In the genomic region with DNA sequence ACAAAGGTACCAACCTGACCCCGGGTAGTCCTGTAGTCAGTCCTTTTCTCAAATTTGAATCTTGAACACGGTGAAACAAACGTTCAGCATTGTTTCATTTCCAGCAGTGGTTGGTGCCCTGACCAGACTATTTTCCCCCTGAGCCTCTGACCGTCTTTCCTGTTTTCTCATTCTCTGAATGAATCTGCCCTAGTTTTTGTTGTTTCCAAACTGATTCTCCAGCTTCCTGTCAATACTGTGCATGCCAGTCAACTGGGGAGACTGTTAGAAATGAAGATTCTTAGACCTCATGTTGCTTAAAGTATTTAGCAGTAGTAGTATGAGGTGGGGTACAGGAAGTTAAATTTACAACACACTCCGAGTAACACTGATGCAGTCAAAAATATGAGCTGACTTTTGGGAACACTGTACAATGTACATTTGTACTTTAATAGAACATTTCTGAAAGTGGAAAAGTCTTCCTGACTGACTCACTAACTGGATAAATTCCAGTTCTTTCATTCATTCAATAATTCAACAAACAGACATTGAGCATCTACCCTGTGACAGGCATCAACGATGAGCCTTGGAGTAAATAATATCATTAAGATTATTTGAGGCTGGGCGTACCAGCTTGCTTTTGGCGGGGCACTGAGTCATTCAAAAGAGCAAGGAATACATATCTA, we compare ENCODE assay signal across 25 cellular contexts. TPM values are rescaled to one million over a fixed set of nuclear protein-coding genes. Genes with fewer than 3 reads are reported as not detected.
"Had no signal": no experiment of that assay in that cellular context is flagged by ENCODE, and none has a peak within 500 bp of the region (broad histone marks: within the 10 kb centered on the region; RNA-seq: fewer than 3 reads in every experiment).

No MANE protein-coding gene starts in this region.

- H3K4me3 ChIP-seq: esophagus squamous epithelium, left ventricle myocardium inferior, ovary, psoas muscle, right atrium auricular region, upper lobe of left lung had no signal

- H3K36me3 ChIP-seq: esophagus squamous epithelium, left ventricle myocardium inferior, neutrophil, ovary, right atrium auricular region, upper lobe of left lung had no signal

- H3K4me1 ChIP-seq: esophagus squamous epithelium, left ventricle myocardium inferior, psoas muscle, right atrium auricular region, upper lobe of left lung had no signal

- H3K27me3 Mint-ChIP-seq: activated CD4-positive, alpha-beta memory T cell treated with anti-CD3 and anti-CD28 coated beads, Interleukin-2, amount 10 ng/mL, durations not matched to agents 7 days and 5 days; activated naive CD4-positive, alpha-beta T cell treated with anti-CD3 and anti-CD28 coated beads, Interleukin-2, amount 10 ng/mL, durations not matched to agents 7 days and 5 days; memory B cell had no signal

- DNase-seq: activated CD4-positive, alpha-beta memory T cell treated with anti-CD3 and anti-CD28 coated beads, Interleukin-2, amount 10 ng/mL, durations not matched to agents 7 days and 5 days; activated CD4-positive, alpha-beta T cell treated with anti-CD3 and anti-CD28 coated beads, Interleukin-2, amount 10 ng/mL, durations not matched to agents 24 days and 14 days; activated effector memory CD4-positive, alpha-beta T cell treated with Interleukin-2 at 50 U/mL for 16 hours; activated naive CD4-positive, alpha-beta T cell treated with anti-CD3 and anti-CD28 coated beads, Interleukin-2, amount 10 ng/mL, durations not matched to agents 7 days and 5 days; activated T-cell treated with anti-CD3 and anti-CD28 coated beads, Interleukin-2, amount 50 U/mL, for 72 hours; aorta; central memory CD4-positive, alpha-beta T cell; dermis blood vessel endothelial cell; effector memory CD4-positive, alpha-beta T cell; esophagus squamous epithelium; immature natural killer cell; left ventricle myocardium inferior; ovary; psoas muscle; stimulated activated CD4-positive, alpha-beta T cell treated with anti-CD3 and anti-CD28 coated beads, Interleukin-12 subunit alpha, Interleukin-12 subunit beta, amount 100 ng/mL, for 4 hours; stimulated activated CD4-positive, alpha-beta T cell treated with anti-CD3 and anti-CD28 coated beads, Interleukin-4, amount 100 ng/mL, for 4 hours; stimulated activated naive CD8-positive, alpha-beta T cell treated with anti-CD3 and anti-CD28 coated beads, Interleukin-15, Interleukin-2, amounts not matched to agents 100 U/mL and 50 U/mL, for 24 hours; T-cell; upper lobe of left lung had no signal

- H3K36me3 Mint-ChIP-seq: activated naive CD4-positive, alpha-beta T cell treated with anti-CD3 and anti-CD28 coated beads, Interleukin-2, amount 10 ng/mL, durations not matched to agents 7 days and 5 days; immature natural killer cell; T-cell had no signal

- H3K9me3 ChIP-seq: left ventricle myocardium inferior, neutrophil, ovary, psoas muscle, right atrium auricular region, upper lobe of left lung had no signal

- H3K27ac ChIP-seq: esophagus squamous epithelium, left ventricle myocardium inferior, neutrophil, ovary, psoas muscle, right atrium auricular region, upper lobe of left lung, VCaP had no signal

- H3K27me3 ChIP-seq: esophagus squamous epithelium, neutrophil, ovary, right atrium auricular region, upper lobe of left lung had no signal

- H3K4me1 Mint-ChIP-seq: activated CD4-positive, alpha-beta memory T cell treated with anti-CD3 and anti-CD28 coated beads, Interleukin-2, amount 10 ng/mL, durations not matched to agents 7 days and 5 days; activated CD4-positive, alpha-beta T cell treated with anti-CD3 and anti-CD28 coated beads, Interleukin-2, amount 10 ng/mL, durations not matched to agents 24 days and 14 days; activated naive CD4-positive, alpha-beta T cell treated with anti-CD3 and anti-CD28 coated beads, Interleukin-2, amount 10 ng/mL, durations not matched to agents 7 days and 5 days; immature natural killer cell; memory B cell; T-cell had no signal

- H3K4me3 Mint-ChIP-seq: activated CD4-positive, alpha-beta memory T cell treated with anti-CD3 and anti-CD28 coated beads, Interleukin-2, amount 10 ng/mL, durations not matched to agents 7 days and 5 days; activated CD4-positive, alpha-beta T cell treated with anti-CD3 and anti-CD28 coated beads, Interleukin-2, amount 10 ng/mL, durations not matched to agents 24 days and 14 days; activated naive CD4-positive, alpha-beta T cell treated with anti-CD3 and anti-CD28 coated beads, Interleukin-2, amount 10 ng/mL, durations not matched to agents 7 days and 5 days; activated T-cell treated with anti-CD3 and anti-CD28 coated beads, Interleukin-2, amount 50 U/mL, for 72 hours; immature natural killer cell; memory B cell; natural killer cell treated with Interleukin-12 subunit alpha and Interleukin-12 subunit beta and Interleukin-15 and Interleukin-18, amount 100 ng/mL, for 72 hours; T-cell; T-helper 2 cell treated with Interferon-gamma antibody and Interleukin-4, amounts not matched to agents 5 μg/mL and 100 μg/mL, for 36 hours had no signal

- H3K9me3 Mint-ChIP-seq: activated CD4-positive, alpha-beta memory T cell treated with anti-CD3 and anti-CD28 coated beads, Interleukin-2, amount 10 ng/mL, durations not matched to agents 7 days and 5 days; activated naive CD4-positive, alpha-beta T cell treated with anti-CD3 and anti-CD28 coated beads, Interleukin-2, amount 10 ng/mL, durations not matched to agents 7 days and 5 days; memory B cell; natural killer cell treated with Interleukin-12 subunit alpha and Interleukin-12 subunit beta and Interleukin-15 and Interleukin-18, amount 100 ng/mL, for 72 hours; T-helper 2 cell treated with Interferon-gamma antibody and Interleukin-4, amounts not matched to agents 5 μg/mL and 100 μg/mL, for 36 hours had no signal

- H3K27ac Mint-ChIP-seq: activated CD4-positive, alpha-beta memory T cell treated with anti-CD3 and anti-CD28 coated beads, Interleukin-2, amount 10 ng/mL, durations not matched to agents 7 days and 5 days; activated CD4-positive, alpha-beta T cell treated with anti-CD3 and anti-CD28 coated beads, Interleukin-2, amount 10 ng/mL, durations not matched to agents 24 days and 14 days; activated naive CD4-positive, alpha-beta T cell treated with anti-CD3 and anti-CD28 coated beads, Interleukin-2, amount 10 ng/mL, durations not matched to agents 7 days and 5 days; activated T-cell treated with anti-CD3 and anti-CD28 coated beads, Interleukin-2, amount 50 U/mL, for 72 hours; immature natural killer cell; memory B cell; natural killer cell treated with Interleukin-12 subunit alpha and Interleukin-12 subunit beta and Interleukin-15 and Interleukin-18, amount 100 ng/mL, for 72 hours; T-cell; T-helper 2 cell treated with Interferon-gamma antibody and Interleukin-4, amounts not matched to agents 5 μg/mL and 100 μg/mL, for 36 hours had no signal

RNA-seq across cellular contexts. Expression of a gene that starts 59.2 kb away (rescaled TPM):
- total RNA-seq: dermis blood vessel endothelial cell had no signal
- polyA plus RNA-seq: immature natural killer cell had no signal
